13 cellular contexts compared by ENCODE assay signal in the genomic region with DNA sequence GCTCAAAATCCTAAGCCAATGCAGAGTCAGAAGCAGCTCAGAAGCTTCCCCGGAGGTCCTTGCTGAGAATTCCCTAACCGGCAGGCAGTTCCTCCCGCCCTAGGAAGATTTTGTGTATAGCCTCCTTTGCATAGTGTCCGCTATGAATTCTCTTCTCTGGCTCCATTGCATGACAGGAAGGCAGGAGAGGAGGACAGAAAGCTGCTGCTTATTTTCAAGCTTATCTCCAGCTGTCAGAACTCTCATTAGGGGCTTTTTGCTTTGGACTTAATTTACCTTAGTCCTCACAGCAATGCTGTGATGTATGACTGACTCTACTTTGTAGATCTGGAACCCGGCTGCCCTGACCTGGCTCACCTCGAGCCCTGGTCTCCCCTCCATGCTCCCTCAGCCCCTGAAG.
"Had no signal": no experiment of that assay in that cellular context is flagged by ENCODE, and none has a peak within 500 bp of the region (broad histone marks: within the 10 kb centered on the region; RNA-seq: fewer than 3 reads in every experiment).

No MANE protein-coding gene starts in this region.

- H3K4me3 ChIP-seq: colonic mucosa, psoas muscle, thyroid gland, vagina had no signal

- DNase-seq: activated CD4-positive, CD25-positive, alpha-beta regulatory T cell treated with anti-CD3 and anti-CD28 coated beads, Interleukin-2, amount 50 U/mL, for 72 hours; activated naive CD4-positive, alpha-beta T cell treated with anti-CD3 and anti-CD28 coated beads for 36 hours; colonic mucosa; hippocampal formation; kidney; midbrain; psoas muscle; stimulated activated CD4-positive, alpha-beta T cell treated with anti-CD3 and anti-CD28 coated beads, Interleukin-12 subunit alpha, Interleukin-12 subunit beta, amount 100 ng/mL, for 4 hours; stimulated activated CD4-positive, alpha-beta T cell treated with anti-CD3 and anti-CD28 coated beads, Interleukin-2, amount 100 ng/mL, for 24 hours; thyroid gland had no signal

- H3K9me3 Mint-ChIP-seq: stimulated activated effector memory CD8-positive, alpha-beta T cell treated with anti-CD3 and anti-CD28 coated beads, Interleukin-12 subunit alpha, Interleukin-12 subunit beta, amount 100 ng/mL, for 72 hours had no signal

- H3K4me3 Mint-ChIP-seq: activated naive CD4-positive, alpha-beta T cell treated with anti-CD3 and anti-CD28 coated beads for 36 hours; stimulated activated effector memory CD8-positive, alpha-beta T cell treated with anti-CD3 and anti-CD28 coated beads, Interleukin-12 subunit alpha, Interleukin-12 subunit beta, amount 100 ng/mL, for 72 hours had no signal

- ATAC-seq: sciatic nerve; stimulated activated effector memory CD8-positive, alpha-beta T cell treated with anti-CD3 and anti-CD28 coated beads, Interleukin-12 subunit alpha, Interleukin-12 subunit beta, amount 100 ng/mL, for 72 hours had no signal

- H3K36me3 ChIP-seq: colonic mucosa, thyroid gland, vagina had no signal

- H3K4me1 ChIP-seq: colonic mucosa had no signal

- H3K27me3 ChIP-seq: colonic mucosa, thyroid gland, vagina had no signal

- H3K27ac ChIP-seq: colonic mucosa, psoas muscle, thyroid gland, vagina had no signal

- H3K9me3 ChIP-seq: colonic mucosa, psoas muscle, thyroid gland, vagina had no signal

- H3K36me3 Mint-ChIP-seq: stimulated activated effector memory CD8-positive, alpha-beta T cell treated with anti-CD3 and anti-CD28 coated beads, Interleukin-12 subunit alpha, Interleukin-12 subunit beta, amount 100 ng/mL, for 72 hours had no signal

- H3K4me1 Mint-ChIP-seq: stimulated activated effector memory CD8-positive, alpha-beta T cell treated with anti-CD3 and anti-CD28 coated beads, Interleukin-12 subunit alpha, Interleukin-12 subunit beta, amount 100 ng/mL, for 72 hours had no signal

- H3K27ac Mint-ChIP-seq: activated naive CD4-positive, alpha-beta T cell treated with anti-CD3 and anti-CD28 coated beads for 36 hours; stimulated activated effector memory CD8-positive, alpha-beta T cell treated with anti-CD3 and anti-CD28 coated beads, Interleukin-12 subunit alpha, Interleukin-12 subunit beta, amount 100 ng/mL, for 72 hours had no signal
